Comparison of ENCODE assay signal across 24 cellular contexts in the genomic region with DNA sequence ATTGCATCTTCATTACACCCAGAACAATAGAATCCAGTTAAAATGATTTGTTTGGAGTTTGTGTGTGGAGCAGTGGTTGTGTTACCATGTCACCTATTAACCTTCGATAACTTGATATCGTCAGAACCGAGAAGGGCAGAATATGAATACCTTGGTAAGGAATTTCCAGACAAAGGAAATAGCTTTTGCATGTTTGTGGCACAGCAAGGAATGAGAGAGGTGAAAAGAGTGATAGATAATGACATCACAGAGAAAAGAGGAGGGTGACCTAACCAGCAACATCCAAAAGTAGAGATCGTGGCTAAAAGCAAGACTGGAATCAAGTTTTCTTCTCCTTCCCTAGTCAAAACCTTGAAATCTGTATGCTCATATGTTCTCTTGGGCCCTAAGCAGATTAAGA.
DNase-seq lines count a peak whose midpoint lies in the region; ATAC-seq and TF ChIP-seq lines count a peak whose summit lies in the region.
"Had no signal": no experiment of that assay in that cellular context is flagged by ENCODE, and none has a peak within 500 bp of the region (broad histone marks: within the 10 kb centered on the region; RNA-seq: fewer than 3 reads in every experiment).

No MANE protein-coding gene starts in this region.

- in situ Hi-C loops in astrocyte of the cerebellum (cut with HindIII; ENCODE audit: low sequenced_read_pairs), result no loop called here

- DNase-seq in A172 (ENCODE audit: low spot score) (peak; percentile 5), HS-27A (ENCODE audit: low read depth) (peak; percentile 33), astrocyte of the cerebellum (ENCODE audit: low read depth) (peak; percentile 11), iris pigment epithelial cell (ENCODE audit: low read depth) (peak; percentile 44), NCI-H69 (lab: John Stamatoyannopoulos, UW) (no peak), upper lobe of right lung (no peak)
- DNase-seq in activated CD4-positive, alpha-beta T cell treated with anti-CD3 and anti-CD28 coated beads for 4 hours, result no peak
- DNase-seq: activated CD4-positive, alpha-beta T cell treated with anti-CD3 and anti-CD28 coated beads for 1 hour; activated CD8-positive, alpha-beta T cell treated with anti-CD3 and anti-CD28 coated beads for 36 hours; activated effector memory CD4-positive, alpha-beta T cell treated with Interleukin-2 at 50 U/mL for 16 hours; activated naive CD8-positive, alpha-beta T cell treated with anti-CD3 and anti-CD28 coated beads, Interleukin-2, amount 10 ng/mL, durations not matched to agents 7 days and 5 days; body of pancreas; colonic mucosa; effector CD8-positive, alpha-beta T cell; GOT3; KG1; mesenchymal stem cell; NCI-H1436; NCI-H774; RPMI8226 had no signal

- H3K27ac ChIP-seq in upper lobe of right lung, result no peak overlapping the region
- H3K27ac ChIP-seq: body of pancreas, colonic mucosa, epithelial cell of prostate, neural progenitor cell, vagina had no signal

- TF ChIP-seq CTCF in astrocyte of the cerebellum (IDR thresholded peaks at IDR 0.05; ENCODE audit: low read depth, low read length, missing control alignments) (no peak), upper lobe of right lung (IDR thresholded peaks at IDR 0.05) (no peak)

- ATAC-seq in HG03097 (IDR thresholded peaks at IDR 0.05; ENCODE audit: low FRiP score, unreplicated experiment) (no peak), upper lobe of right lung (no peak)
- ATAC-seq: activated CD8-positive, alpha-beta T cell treated with anti-CD3 and anti-CD28 coated beads for 36 hours; body of pancreas had no signal

- intact Hi-C loops in upper lobe of right lung (cut with DNase I), result no loop called here

- H3K4me1 ChIP-seq in upper lobe of right lung, result no peaks in the 10 kb centered on the region
- H3K4me1 ChIP-seq: body of pancreas, colonic mucosa, neural progenitor cell, vagina had no signal

- no peaks in the 10 kb centered on the region for H3K27me3 ChIP-seq in upper lobe of right lung
- H3K27me3 ChIP-seq: body of pancreas, colonic mucosa, neural progenitor cell, vagina had no signal

- H3K36me3 ChIP-seq in upper lobe of right lung, result no peaks in the 10 kb centered on the region
- H3K36me3 ChIP-seq: colonic mucosa, neural progenitor cell, vagina had no signal

- H3K4me3 ChIP-seq in astrocyte of the cerebellum (ENCODE audit: low read depth, low read length), result no peak overlapping the region
- no peak overlapping the region for H3K4me3 ChIP-seq in upper lobe of right lung
- H3K4me3 ChIP-seq: body of pancreas, colonic mucosa, neural progenitor cell, vagina had no signal

- H3K9me3 ChIP-seq in upper lobe of right lung, result no peaks in the 10 kb centered on the region
- H3K9me3 ChIP-seq: body of pancreas, colonic mucosa, vagina had no signal

Comparison
In these comparisons a context has a peak if more than half of its experiments do, and no peak if none do; other contexts are left out.
1. DNase-seq: peak in A172 (single experiment), HS-27A (single experiment), astrocyte of the cerebellum (single experiment) and iris pigment epithelial cell (single experiment); none in NCI-H69 (single experiment), activated CD4-positive, alpha-beta T cell treated with anti-CD3 and anti-CD28 coated beads for 4 hours (0 of 2) and upper lobe of right lung (single experiment).